ENCODE assay signal across 9 cellular contexts in genomic region chr2:100818003-100818605, GRCh38. TPM values are rescaled to one million over a fixed set of nuclear protein-coding genes. Genes with fewer than 3 reads are reported as not detected.
DNase-seq lines count a peak whose midpoint lies in the region; ATAC-seq, FAIRE-seq and TF ChIP-seq lines count a peak whose summit lies in the region.
"Had no signal": no experiment of that assay in that cellular context is flagged by ENCODE, and none has a peak within 500 bp of the region (broad histone marks: within the 10 kb centered on the region; RNA-seq: fewer than 3 reads in every experiment).

No MANE protein-coding gene starts in this region.

- H3K4me1 ChIP-seq in iPS-15b (ENCODE audit: control insufficient read depth, insufficient read depth, low read length) (peaks cover 5% of the 10 kb centered on the region), smooth muscle cell (ENCODE audit: low read depth) (peaks cover 22% of the 10 kb centered on the region)

- H3K36me3 ChIP-seq in iPS-15b (ENCODE audit: control insufficient read depth, insufficient read depth, low read length) (no peaks in the 10 kb centered on the region), smooth muscle cell (ENCODE audit: low read depth) (no peaks in the 10 kb centered on the region)

- ATAC-seq in HG03521 (IDR thresholded peaks at IDR 0.05; ENCODE audit: unreplicated experiment): no peak

- H3K9me3 ChIP-seq in iPS-15b (ENCODE audit: control insufficient read depth, insufficient read depth, low read length) (no peaks in the 10 kb centered on the region), smooth muscle cell (replicated peaks; ENCODE audit: low read depth) (no peaks in the 10 kb centered on the region)

- H3K4me2 ChIP-seq in smooth muscle cell: peak overlapping the region; percentile 93

- peak overlapping the region; percentile 96 for H3K27ac ChIP-seq in smooth muscle cell (ENCODE audit: low read depth)

- peaks cover 6% of the 10 kb centered on the region for H3F3A ChIP-seq in smooth muscle cell (ENCODE audit: low read depth)

- TF ChIP-seq CTCF in astrocyte of the spinal cord (IDR thresholded peaks at IDR 0.05; ENCODE audit: low read depth, low read length) (no peak), smooth muscle cell (IDR thresholded peaks at IDR 0.05; ENCODE audit: borderline replicate concordance, insufficient read depth, poor library complexity, severe bottlenecking) (no peak)

- no peak overlapping the region for H3K9ac ChIP-seq in iPS-15b (ENCODE audit: low read depth, low read length)
- H3K9ac ChIP-seq in smooth muscle cell (ENCODE audit: low read depth): peak overlapping the region; percentile 93

- FAIRE-seq in HTR-8/SVneo (lab: Jason Lieb, UNC): peak; percentile 63
- FAIRE-seq: urothelium cell line had no signal

- H3K79me2 ChIP-seq in smooth muscle cell (ENCODE audit: low read depth): peaks cover 29% of the 10 kb centered on the region

- peak overlapping the region; percentile 79 for H3K4me3 ChIP-seq in astrocyte of the spinal cord (ENCODE audit: low read depth, low read length)
- peak overlapping the region; percentile 55 for H3K4me3 ChIP-seq in iPS-15b (ENCODE audit: low read depth, low read length)
- peak overlapping the region; percentile 89 for H3K4me3 ChIP-seq in smooth muscle cell

- no peak for DNase-seq in HTR-8/SVneo (ENCODE audit: insufficient read length, low spot score)
- DNase-seq in astrocyte of the spinal cord (ENCODE audit: low read depth, low spot score): peak; percentile 61
- no peak for DNase-seq in smooth muscle cell (lab: John Stamatoyannopoulos, UW; ENCODE audit: unreplicated experiment)
- no peak for DNase-seq in NCI-H510A treated with DMSO at 0.1 percent for 48 hours (lab: John Stamatoyannopoulos, UW)
- no peak for DNase-seq in NCI-H187 treated with DMSO at 0.1 percent for 48 hours (lab: John Stamatoyannopoulos, UW)
- no peak for DNase-seq in OCI-M1 (lab: John Stamatoyannopoulos, UW)

- H4K20me1 ChIP-seq in smooth muscle cell (ENCODE audit: low read depth): peaks cover 21% of the 10 kb centered on the region

- H2AFZ ChIP-seq in smooth muscle cell (ENCODE audit: low read depth): peak overlapping the region; percentile 25

- in situ Hi-C loops in astrocyte of the spinal cord (cut with HindIII; ENCODE audit: low sequenced_read_pairs): no loop called here

- 18% methylated on average over 16 of the region's 16 CpGs for WGBS in smooth muscle cell (ENCODE audit: low lambda C conversion rate)

- H3K27me3 ChIP-seq in iPS-15b (ENCODE audit: control insufficient read depth, insufficient read depth, low read length): peaks cover 50% of the 10 kb centered on the region
- H3K27me3 ChIP-seq in smooth muscle cell (ENCODE audit: low read depth): no peaks in the 10 kb centered on the region

RNA-seq across cellular contexts. Expression of gene NPAS2, which starts 1.8 kb away (rescaled TPM):
- total RNA-seq in smooth muscle cell: 10.8 and 20.7 TPM in 2 replicates
- polyA plus RNA-seq in smooth muscle cell: 20.2 and 24.3 TPM in 2 replicates
